24 cellular contexts compared by ENCODE assay signal in genomic region chr5:147388171-147388977, GRCh38.
A peak's percentile ranks its signal among the peaks of the same experiment; 100 is the strongest.
DNase-seq lines count a peak whose midpoint lies in the region; ATAC-seq and TF ChIP-seq lines count a peak whose summit lies in the region.
"Had no signal": no experiment of that assay in that cellular context is flagged by ENCODE, and none has a peak within 500 bp of the region (broad histone marks: within the 10 kb centered on the region; RNA-seq: fewer than 3 reads in every experiment).

No MANE protein-coding gene starts in this region.

- TF ChIP-seq CTCF in MCF 10A (IDR thresholded peaks at IDR 0.05; ENCODE audit: unreplicated experiment), result no peak
- TF ChIP-seq CTCF in breast epithelium (IDR thresholded peaks at IDR 0.05), result no peak
- TF ChIP-seq CTCF in WTC11 (IDR thresholded peaks at IDR 0.05), result no peak
- no peak for TF ChIP-seq CTCF in right lobe of liver (IDR thresholded peaks at IDR 0.05)
- TF ChIP-seq CTCF in foreskin fibroblast (IDR thresholded peaks at IDR 0.05; ENCODE audit: low read depth, low read length), result no peak

- H3K4me3 ChIP-seq in breast epithelium, result no peak overlapping the region
- H3K4me3 ChIP-seq in right lobe of liver, result no peak overlapping the region
- no peak overlapping the region for H3K4me3 ChIP-seq in foreskin fibroblast (ENCODE audit: low read depth in 1 of 2, low read length in 2 of 2)
- H3K4me3 ChIP-seq: coronary artery, upper lobe of left lung had no signal

- H3K27me3 Mint-ChIP-seq in MCF 10A (ENCODE audit: insufficient read depth, unreplicated experiment), result no peaks in the 10 kb centered on the region
- no peaks in the 10 kb centered on the region for H3K27me3 Mint-ChIP-seq in WTC11 (ENCODE audit: low read depth)

- H3K36me3 ChIP-seq in breast epithelium (no peaks in the 10 kb centered on the region), right lobe of liver (no peaks in the 10 kb centered on the region)

- no peaks in the 10 kb centered on the region for H3K9me3 ChIP-seq in breast epithelium
- no peaks in the 10 kb centered on the region for H3K9me3 ChIP-seq in right lobe of liver
- H3K9me3 ChIP-seq: upper lobe of left lung had no signal

- CTCF ChIA-PET in MCF 10A (lab: Yijun Ruan, JAX) (interaction anchor here (0.5 to 8.3 kb wide), 11 partner anchors 16 to 847 kb away, joined by 3 to 78 read pairs (median 4); no protein-coding TSS in a partner anchor), WTC11 (lab: Charles Lee) (interaction anchor here (0.7 to 2.9 kb wide), 8 partner anchors 10 to 240 kb away, joined by 3 to 14 read pairs (median 4); no protein-coding TSS in a partner anchor)

- TF ChIP-seq POLR2A in breast epithelium (IDR thresholded peaks at IDR 0.05) (no peak), right lobe of liver (IDR thresholded peaks at IDR 0.05) (no peak)

- H3K9me3 Mint-ChIP-seq in MCF 10A (ENCODE audit: unreplicated experiment) (no peaks in the 10 kb centered on the region), WTC11 (no peaks in the 10 kb centered on the region)
- H3K9me3 Mint-ChIP-seq: CD8-positive, alpha-beta T cell; effector memory CD8-positive, alpha-beta T cell had no signal

- no peaks in the 10 kb centered on the region for H3K27me3 ChIP-seq in breast epithelium
- H3K27me3 ChIP-seq in right lobe of liver, result no peaks in the 10 kb centered on the region
- H3K27me3 ChIP-seq: upper lobe of left lung had no signal

- intact Hi-C loops in MCF 10A (cut with micrococcal nuclease), result no loop called here
- intact Hi-C loops in breast epithelium (cut with DNase I; ENCODE audit: low total_unique reads), result loop anchor here (5.0 kb wide), 1 partner anchor 419 kb away; no protein-coding TSS in a partner anchor
- intact Hi-C loops in right lobe of liver (cut with DNase I), result no loop called here

- H3K36me3 Mint-ChIP-seq in MCF 10A (ENCODE audit: insufficient read depth, unreplicated experiment), result no peaks in the 10 kb centered on the region
- H3K36me3 Mint-ChIP-seq in WTC11, result peaks cover 23% of the 10 kb centered on the region
- H3K36me3 Mint-ChIP-seq: CD8-positive, alpha-beta T cell had no signal

- WGBS in right lobe of liver (ENCODE audit: insufficient coverage, low coverage, low lambda C conversion rate, missing lambda C conversion rate), result 43% methylated on average over 5 of the region's 6 CpGs

- DNase-seq in MCF 10A (ENCODE audit: unreplicated experiment) (peak; percentile 12), breast epithelium (ENCODE audit: low spot score in 2 of 2) (no peak), WTC11 (ENCODE audit: low spot score) (no peak), iPS-NIHi11 (ENCODE audit: low spot score) (peak; percentile 14), right lobe of liver (no peak), foreskin fibroblast (no peak), activated gamma-delta T cell (lab: John Stamatoyannopoulos, UW) (no peak)
- no peak for DNase-seq in stimulated activated naive CD8-positive, alpha-beta T cell treated with anti-CD3 and anti-CD28 coated beads, Interleukin-15, Interleukin-2, amounts not matched to agents 100 U/mL and 50 U/mL, for 24 hours
- DNase-seq: activated CD4-positive, alpha-beta T cell treated with anti-CD3 and anti-CD28 coated beads for 4 hours; activated CD8-positive, alpha-beta memory T cell treated with anti-CD3 and anti-CD28 coated beads for 24 hours; activated naive CD4-positive, alpha-beta T cell; activated T-cell treated with anti-CD3 and anti-CD28 coated beads, Interleukin-2, amount 50 U/mL, for 1 hour; AML-193; CD8-positive, alpha-beta T cell; effector memory CD8-positive, alpha-beta T cell; HCEC 1CT; kidney glomerular epithelial cell; NCI-H1436; NCI-H526; RPMI8226; substantia nigra; T-helper 17 cell; upper lobe of left lung had no signal

- BruUV-seq in MCF 10A (replicated peaks; lab: Mats Ljungman, UMichigan), result no TSS peak

- POLR2A ChIA-PET in MCF 10A (lab: Yijun Ruan, JAX) (interaction anchor here (1.2 kb wide), 1 partner anchor 16 kb away, joined by 3 read pairs; no protein-coding TSS in a partner anchor), WTC11 (lab: Charles Lee) (no interaction called here)

- no peaks in the 10 kb centered on the region for H3K4me1 Mint-ChIP-seq in MCF 10A (ENCODE audit: insufficient read depth, unreplicated experiment)
- peaks cover 38% of the 10 kb centered on the region for H3K4me1 Mint-ChIP-seq in WTC11

- H3K4me1 ChIP-seq in breast epithelium, result no peaks in the 10 kb centered on the region
- no peaks in the 10 kb centered on the region for H3K4me1 ChIP-seq in right lobe of liver
- H3K4me1 ChIP-seq: upper lobe of left lung had no signal

- ATAC-seq in WTC11 (peak; percentile 56), right lobe of liver (no peak)
- ATAC-seq in stimulated activated naive CD8-positive, alpha-beta T cell treated with anti-CD3 and anti-CD28 coated beads, Interleukin-15, Interleukin-2, amounts not matched to agents 100 U/mL and 50 U/mL, for 24 hours, result no peak
- ATAC-seq: CD8-positive, alpha-beta T cell; effector memory CD8-positive, alpha-beta T cell; T-helper 17 cell had no signal

- H3K4me3 Mint-ChIP-seq in MCF 10A (ENCODE audit: unreplicated experiment) (no peak overlapping the region), WTC11 (no peak overlapping the region)
- H3K4me3 Mint-ChIP-seq: CD8-positive, alpha-beta T cell; effector memory CD8-positive, alpha-beta T cell; T-helper 17 cell had no signal

- H3K27ac Mint-ChIP-seq in MCF 10A (ENCODE audit: low read depth, unreplicated experiment), result no peak overlapping the region
- H3K27ac Mint-ChIP-seq in WTC11, result peak overlapping the region; percentile 3
- H3K27ac Mint-ChIP-seq: CD8-positive, alpha-beta T cell; effector memory CD8-positive, alpha-beta T cell; T-helper 17 cell had no signal

- H3K27ac ChIP-seq in breast epithelium (no peak overlapping the region), right lobe of liver (no peak overlapping the region)
- H3K27ac ChIP-seq: coronary artery, upper lobe of left lung had no signal

TF ChIP-seq in WTC11, 78 proteins besides CTCF, POLR2A, EP300 and RAD21:
- no peak for TF ChIP-seq TEAD1 (CRISPR knock-in tag; IDR thresholded peaks at IDR 0.05)
- TF ChIP-seq ZNF416 (CRISPR knock-in tag; IDR thresholded peaks at IDR 0.05), result peak; percentile 3; the same call in 1 of the 2 replicates
- 0 out of 2 replicates have a peak, but pooled peaks have one; percentile 12 for TF ChIP-seq ERG (CRISPR knock-in tag; IDR thresholded peaks at IDR 0.05)
- peak; percentile 64; the same call in 1 of the 2 replicates for TF ChIP-seq AR (CRISPR knock-in tag; IDR thresholded peaks at IDR 0.05)

Comparison
In these comparisons a context has a peak if more than half of its experiments do, and no peak if none do; other contexts are left out.
1. DNase-seq: peak in MCF 10A (single experiment) and iPS-NIHi11 (single experiment); none in breast epithelium (0 of 2), WTC11 (single experiment), stimulated activated naive CD8-positive, alpha-beta T cell treated with anti-CD3 and anti-CD28 coated beads, Interleukin-15, Interleukin-2, amounts not matched to agents 100 U/mL and 50 U/mL, for 24 hours (single experiment), right lobe of liver (0 of 3), foreskin fibroblast (0 of 2) and activated gamma-delta T cell (single experiment).